Comparison of ENCODE assay signal across 2 cellular contexts in genomic region chr13:98293103-98293502, GRCh38.
TF ChIP-seq lines count a peak whose summit lies in the region.

No MANE protein-coding gene starts in this region.

TF ChIP-seq in IMR-90, 13 proteins besides CTCF, POLR2A, EP300 and RAD21:
- TF ChIP-seq SMC3 (IDR thresholded peaks at IDR 0.05; ENCODE audit: low read depth, low read length), result no peak
- no peak for TF ChIP-seq CEBPB (IDR thresholded peaks at IDR 0.05; ENCODE audit: low read depth, low read length)
- no peak for TF ChIP-seq FOS (IDR thresholded peaks at IDR 0.05; ENCODE audit: low read depth, low read length)
- TF ChIP-seq ELK1 (IDR thresholded peaks at IDR 0.05; ENCODE audit: borderline replicate concordance, low read depth, low read length), result no peak
- TF ChIP-seq MAZ (IDR thresholded peaks at IDR 0.05; ENCODE audit: borderline replicate concordance, low read depth, low read length), result no peak
- no peak for TF ChIP-seq RFX5 (IDR thresholded peaks at IDR 0.05; ENCODE audit: low read depth, low read length)
- no peak for TF ChIP-seq MXI1 (IDR thresholded peaks at IDR 0.05; ENCODE audit: borderline replicate concordance, low read depth, low read length)
- TF ChIP-seq, protein P1, sequence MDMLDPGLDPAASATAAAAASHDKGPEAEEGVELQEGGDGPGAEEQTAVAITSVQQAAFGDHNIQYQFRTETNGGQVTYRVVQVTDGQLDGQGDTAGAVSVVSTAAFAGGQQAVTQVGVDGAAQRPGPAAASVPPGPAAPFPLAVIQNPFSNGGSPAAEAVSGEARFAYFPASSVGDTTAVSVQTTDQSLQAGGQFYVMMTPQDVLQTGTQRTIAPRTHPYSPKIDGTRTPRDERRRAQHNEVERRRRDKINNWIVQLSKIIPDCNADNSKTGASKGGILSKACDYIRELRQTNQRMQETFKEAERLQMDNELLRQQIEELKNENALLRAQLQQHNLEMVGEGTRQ (IDR thresholded peaks at IDR 0.05; ENCODE audit: low read depth, low read length), result no peak
- TF ChIP-seq BHLHE40 (IDR thresholded peaks at IDR 0.05; ENCODE audit: low read depth, low read length), result no peak
- TF ChIP-seq MAFK (IDR thresholded peaks at IDR 0.05; ENCODE audit: low read depth, low read length), result no peak
- no peak for TF ChIP-seq CHD1 (IDR thresholded peaks at IDR 0.05; ENCODE audit: low read depth, low read length)
- TF ChIP-seq RCOR1 (IDR thresholded peaks at IDR 0.05; ENCODE audit: insufficient replicate concordance, low read length), result no peak
- no peak for TF ChIP-seq NFE2L2 (IDR thresholded peaks at IDR 0.05; ENCODE audit: low read depth, low read length)

TF ChIP-seq in WTC11, 78 proteins besides CTCF, POLR2A, EP300 and RAD21:
- TF ChIP-seq TCF7 (CRISPR knock-in tag; IDR thresholded peaks at IDR 0.05; ENCODE audit: low read depth), result no peak
- TF ChIP-seq, protein P2, sequence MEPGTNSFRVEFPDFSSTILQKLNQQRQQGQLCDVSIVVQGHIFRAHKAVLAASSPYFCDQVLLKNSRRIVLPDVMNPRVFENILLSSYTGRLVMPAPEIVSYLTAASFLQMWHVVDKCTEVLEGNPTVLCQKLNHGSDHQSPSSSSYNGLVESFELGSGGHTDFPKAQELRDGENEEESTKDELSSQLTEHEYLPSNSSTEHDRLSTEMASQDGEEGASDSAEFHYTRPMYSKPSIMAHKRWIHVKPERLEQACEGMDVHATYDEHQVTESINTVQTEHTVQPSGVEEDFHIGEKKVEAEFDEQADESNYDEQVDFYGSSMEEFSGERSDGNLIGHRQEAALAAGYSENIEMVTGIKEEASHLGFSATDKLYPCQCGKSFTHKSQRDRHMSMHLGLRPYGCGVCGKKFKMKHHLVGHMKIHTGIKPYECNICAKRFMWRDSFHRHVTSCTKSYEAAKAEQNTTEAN (CRISPR knock-in tag; IDR thresholded peaks at IDR 0.05), result no peak
- no peak for TF ChIP-seq NR3C1 (CRISPR knock-in tag; conservative IDR thresholded peaks at IDR 0.05; ENCODE audit: low read depth)
- no peak for TF ChIP-seq NFYB (CRISPR knock-in tag; conservative IDR thresholded peaks at IDR 0.05; ENCODE audit: low read depth)
- no peak for TF ChIP-seq ZBTB21 (CRISPR knock-in tag; IDR thresholded peaks at IDR 0.05; ENCODE audit: borderline replicate concordance)
- TF ChIP-seq CDX4 (CRISPR knock-in tag; IDR thresholded peaks at IDR 0.05; ENCODE audit: borderline replicate concordance), result no peak
- no peak for TF ChIP-seq USF1 (CRISPR knock-in tag; IDR thresholded peaks at IDR 0.05)
- TF ChIP-seq SP1 (CRISPR knock-in tag; conservative IDR thresholded peaks at IDR 0.05), result no peak
- TF ChIP-seq, protein P3, sequence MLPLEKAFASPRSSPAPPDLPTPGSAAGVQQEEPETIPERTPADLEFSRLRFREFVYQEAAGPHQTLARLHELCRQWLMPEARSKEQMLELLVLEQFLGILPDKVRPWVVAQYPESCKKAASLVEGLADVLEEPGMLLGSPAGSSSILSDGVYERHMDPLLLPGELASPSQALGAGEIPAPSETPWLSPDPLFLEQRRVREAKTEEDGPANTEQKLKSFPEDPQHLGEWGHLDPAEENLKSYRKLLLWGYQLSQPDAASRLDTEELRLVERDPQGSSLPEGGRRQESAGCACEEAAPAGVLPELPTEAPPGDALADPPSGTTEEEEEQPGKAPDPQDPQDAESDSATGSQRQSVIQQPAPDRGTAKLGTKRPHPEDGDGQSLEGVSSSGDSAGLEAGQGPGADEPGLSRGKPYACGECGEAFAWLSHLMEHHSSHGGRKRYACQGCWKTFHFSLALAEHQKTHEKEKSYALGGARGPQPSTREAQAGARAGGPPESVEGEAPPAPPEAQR (CRISPR knock-in tag; IDR thresholded peaks at IDR 0.05), result no peak
- TF ChIP-seq, protein P4, sequence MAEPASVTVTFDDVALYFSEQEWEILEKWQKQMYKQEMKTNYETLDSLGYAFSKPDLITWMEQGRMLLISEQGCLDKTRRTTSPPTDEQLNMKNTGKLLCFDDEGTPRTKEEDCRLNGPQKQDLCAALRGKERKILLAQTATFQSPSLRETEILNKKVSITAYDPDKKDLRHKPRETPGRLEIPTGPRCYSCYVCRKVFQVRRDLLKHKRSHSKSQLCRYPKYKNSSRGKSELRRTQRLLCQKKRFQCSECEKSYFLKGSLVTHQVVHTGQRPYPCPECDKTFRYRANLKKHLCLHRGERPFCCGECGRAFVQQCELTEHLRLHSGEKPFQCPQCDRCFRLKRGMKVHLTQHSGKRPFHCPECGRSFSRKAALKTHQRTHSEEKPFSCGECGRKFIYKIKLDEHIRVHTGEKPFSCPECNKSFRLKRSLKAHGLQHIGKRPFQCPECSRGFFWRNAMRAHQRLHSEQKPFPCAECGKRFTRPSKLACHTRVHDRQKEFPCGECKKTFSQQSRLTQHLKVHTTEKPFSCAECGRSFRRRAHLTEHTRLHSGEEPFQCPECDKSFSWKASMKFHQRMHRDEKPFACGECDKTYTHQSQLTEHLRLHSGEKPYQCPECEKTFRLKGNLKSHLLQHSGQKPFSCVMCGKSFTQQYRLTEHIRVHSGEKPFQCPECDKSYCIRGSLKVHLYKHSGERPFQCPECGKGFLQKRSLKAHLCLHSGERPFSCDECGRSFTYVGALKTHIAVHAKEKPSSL (CRISPR knock-in tag; conservative IDR thresholded peaks at IDR 0.05), result no peak
- no peak for TF ChIP-seq ETV6 (CRISPR knock-in tag; IDR thresholded peaks at IDR 0.05)
- no peak for TF ChIP-seq GTF2I (CRISPR knock-in tag; conservative IDR thresholded peaks at IDR 0.05)
- no peak for TF ChIP-seq TP53 (CRISPR knock-in tag; IDR thresholded peaks at IDR 0.05)
TF ChIP-seq in WTC11: peak in this region for 0.
